Comparison of ENCODE assay signal across 9 cellular contexts in genomic region chr14:69247691-69248440, GRCh38. TPM values are rescaled to one million over a fixed set of nuclear protein-coding genes. Genes with fewer than 3 reads are reported as not detected.
A peak's percentile ranks its signal among the peaks of the same experiment; 100 is the strongest.
DNase-seq lines count a peak whose midpoint lies in the region; ATAC-seq and TF ChIP-seq lines count a peak whose summit lies in the region.
"Had no signal": no experiment of that assay in that cellular context is flagged by ENCODE, and none has a peak within 500 bp of the region (broad histone marks: within the 10 kb centered on the region; RNA-seq: fewer than 3 reads in every experiment).

No MANE protein-coding gene starts in this region.

- POLR2A ChIA-PET in activated CD8-positive, alpha-beta T cell treated with anti-CD3 and anti-CD28 coated beads for 36 hours (lab: Charles Lee), result interaction anchor here (1.0 kb wide), 1 partner anchor 63 kb away, joined by 3 read pairs; no protein-coding TSS in a partner anchor
- POLR2A ChIA-PET in activated CD8-positive, alpha-beta T cell treated with anti-CD3 and anti-CD28 coated beads, Interleukin-2, amount 10 ng/mL, durations not matched to agents 7 days and 5 days (lab: Charles Lee), result no interaction called here

- H3K36me3 ChIP-seq in vagina (no peaks in the 10 kb centered on the region), SJCRH30 (no peaks in the 10 kb centered on the region)

- CTCF ChIA-PET in activated CD8-positive, alpha-beta T cell treated with anti-CD3 and anti-CD28 coated beads for 36 hours (lab: Charles Lee), result interaction anchor here (1.0 to 2.2 kb wide), 2 partner anchors 119 to 227 kb away, joined by 4 read pairs; no protein-coding TSS in a partner anchor
- CTCF ChIA-PET in activated CD8-positive, alpha-beta T cell treated with anti-CD3 and anti-CD28 coated beads, Interleukin-2, amount 10 ng/mL, durations not matched to agents 7 days and 5 days (lab: Charles Lee), result interaction anchor here (1.0 to 3.8 kb wide), 6 partner anchors 15 to 459 kb away, joined by 3 to 16 read pairs (median 4); partner anchors contain the start of gene CCDC177

- no peaks in the 10 kb centered on the region for H3K9me3 Mint-ChIP-seq in activated CD8-positive, alpha-beta T cell treated with anti-CD3 and anti-CD28 coated beads for 36 hours
- no peaks in the 10 kb centered on the region for H3K9me3 Mint-ChIP-seq in activated CD8-positive, alpha-beta T cell treated with anti-CD3 and anti-CD28 coated beads, Interleukin-2, amount 10 ng/mL, durations not matched to agents 7 days and 5 days (ENCODE audit: insufficient read depth)

- no peak overlapping the region for H3K27ac Mint-ChIP-seq in activated CD8-positive, alpha-beta T cell treated with anti-CD3 and anti-CD28 coated beads for 36 hours
- H3K27ac Mint-ChIP-seq in activated CD8-positive, alpha-beta T cell treated with anti-CD3 and anti-CD28 coated beads, Interleukin-2, amount 10 ng/mL, durations not matched to agents 7 days and 5 days, result no peak overlapping the region

- no peak for DNase-seq in activated CD8-positive, alpha-beta T cell treated with anti-CD3 and anti-CD28 coated beads for 36 hours
- no peak for DNase-seq in activated CD8-positive, alpha-beta T cell treated with anti-CD3 and anti-CD28 coated beads, Interleukin-2, amount 10 ng/mL, durations not matched to agents 7 days and 5 days
- DNase-seq in cardiac fibroblast (ENCODE audit: low read depth in 2 of 2) (peak; percentile 77 to 83), mucosa of gallbladder (ENCODE audit: low spot score) (peak; percentile 74), vagina (ENCODE audit: extremely low spot score in 2 of 2) (peak in 1 of 2 donors; percentile 95), SJCRH30 (no peak), germinal center (ENCODE audit: low spot score) (no peak), NCI-H748 (lab: John Stamatoyannopoulos, UW; ENCODE audit: unreplicated experiment) (no peak)
- DNase-seq: stimulated activated naive CD8-positive, alpha-beta T cell treated with anti-CD3 and anti-CD28 coated beads, Interleukin-15, Interleukin-2, amounts not matched to agents 100 U/mL and 50 U/mL, for 24 hours had no signal

- TF ChIP-seq POLR2A in vagina (IDR thresholded peaks at IDR 0.05), result no peak

- peaks cover 6% of the 10 kb centered on the region for H3K4me1 ChIP-seq in vagina
- peaks cover 7% of the 10 kb centered on the region for H3K4me1 ChIP-seq in SJCRH30

- H3K4me3 Mint-ChIP-seq in activated CD8-positive, alpha-beta T cell treated with anti-CD3 and anti-CD28 coated beads for 36 hours, result no peak overlapping the region
- no peak overlapping the region for H3K4me3 Mint-ChIP-seq in activated CD8-positive, alpha-beta T cell treated with anti-CD3 and anti-CD28 coated beads, Interleukin-2, amount 10 ng/mL, durations not matched to agents 7 days and 5 days

- no peaks in the 10 kb centered on the region for H3K4me1 Mint-ChIP-seq in activated CD8-positive, alpha-beta T cell treated with anti-CD3 and anti-CD28 coated beads for 36 hours (ENCODE audit: low read depth)
- no peaks in the 10 kb centered on the region for H3K4me1 Mint-ChIP-seq in activated CD8-positive, alpha-beta T cell treated with anti-CD3 and anti-CD28 coated beads, Interleukin-2, amount 10 ng/mL, durations not matched to agents 7 days and 5 days (ENCODE audit: low read depth)

- H3K4me3 ChIP-seq in cardiac fibroblast (replicated peaks in 1 of 2; ENCODE audit: low read depth in 2 of 2, low read length in 2 of 2) (no peak overlapping the region), vagina (no peak overlapping the region), SJCRH30 (no peak overlapping the region)

- TF ChIP-seq CTCF in activated CD8-positive, alpha-beta T cell treated with anti-CD3 and anti-CD28 coated beads for 36 hours (IDR thresholded peaks at IDR 0.05), result peak; percentile 30
- TF ChIP-seq CTCF in cardiac fibroblast (IDR thresholded peaks at IDR 0.05; ENCODE audit: low read depth, low read length), result peak; percentile 41
- TF ChIP-seq CTCF in vagina (IDR thresholded peaks at IDR 0.05), result peak in 1 of 3 experiments; percentile 58

- H3K27me3 ChIP-seq in vagina, result no peaks in the 10 kb centered on the region
- no peaks in the 10 kb centered on the region for H3K27me3 ChIP-seq in SJCRH30

- intact Hi-C loops in activated CD8-positive, alpha-beta T cell treated with anti-CD3 and anti-CD28 coated beads for 36 hours (cut with micrococcal nuclease), result no loop called here
- intact Hi-C loops in vagina (cut with DNase I), result loop anchor here (10.0 kb wide), 2 partner anchors 117 to 217 kb away; no protein-coding TSS in a partner anchor

- H3K36me3 Mint-ChIP-seq in activated CD8-positive, alpha-beta T cell treated with anti-CD3 and anti-CD28 coated beads for 36 hours (ENCODE audit: low read depth), result no peaks in the 10 kb centered on the region
- no peaks in the 10 kb centered on the region for H3K36me3 Mint-ChIP-seq in activated CD8-positive, alpha-beta T cell treated with anti-CD3 and anti-CD28 coated beads, Interleukin-2, amount 10 ng/mL, durations not matched to agents 7 days and 5 days (ENCODE audit: low read depth)

- no peaks in the 10 kb centered on the region for H3K27me3 Mint-ChIP-seq in activated CD8-positive, alpha-beta T cell treated with anti-CD3 and anti-CD28 coated beads for 36 hours
- H3K27me3 Mint-ChIP-seq in activated CD8-positive, alpha-beta T cell treated with anti-CD3 and anti-CD28 coated beads, Interleukin-2, amount 10 ng/mL, durations not matched to agents 7 days and 5 days (ENCODE audit: low read depth), result peaks cover 19% of the 10 kb centered on the region

- ATAC-seq in activated CD8-positive, alpha-beta T cell treated with anti-CD3 and anti-CD28 coated beads for 36 hours, result no peak
- no peak for ATAC-seq in activated CD8-positive, alpha-beta T cell treated with anti-CD3 and anti-CD28 coated beads, Interleukin-2, amount 10 ng/mL, durations not matched to agents 7 days and 5 days
- ATAC-seq: stimulated activated naive CD8-positive, alpha-beta T cell treated with anti-CD3 and anti-CD28 coated beads, Interleukin-15, Interleukin-2, amounts not matched to agents 100 U/mL and 50 U/mL, for 24 hours had no signal

- H3K27ac ChIP-seq in vagina, result peak overlapping the region; percentile 60
- H3K27ac ChIP-seq in SJCRH30, result no peak overlapping the region

- H3K9me3 ChIP-seq in vagina (no peaks in the 10 kb centered on the region), SJCRH30 (replicated peaks) (no peaks in the 10 kb centered on the region)

RNA-seq across cellular contexts. Expression of gene GALNT16, which starts 12.1 kb away (rescaled TPM):
- not detected for total RNA-seq in activated CD8-positive, alpha-beta T cell treated with anti-CD3 and anti-CD28 coated beads for 36 hours
- not detected for total RNA-seq in activated CD8-positive, alpha-beta T cell treated with anti-CD3 and anti-CD28 coated beads, Interleukin-2, amount 10 ng/mL, durations not matched to agents 7 days and 5 days
- 4.1 TPM for total RNA-seq in mucosa of gallbladder
- 5.2 TPM for total RNA-seq in vagina
- total RNA-seq in SJCRH30 (2014; rRNA removed; shearing (Covaris generic)), result 6.8 and 8.6 TPM in 2 replicates

RNA-seq across cellular contexts. Expression of gene EXD2, which starts 56.6 kb away (rescaled TPM):
- 10 to 100 TPM in 1 of 2 experiments, 1 to 10 TPM in 1; 9.4 to 10.7 TPM for total RNA-seq in activated CD8-positive, alpha-beta T cell treated with anti-CD3 and anti-CD28 coated beads for 36 hours
- 1 to 10 TPM; 3.4 to 4.2 TPM for total RNA-seq in activated CD8-positive, alpha-beta T cell treated with anti-CD3 and anti-CD28 coated beads, Interleukin-2, amount 10 ng/mL, durations not matched to agents 7 days and 5 days
- total RNA-seq in mucosa of gallbladder (31.0 TPM), vagina (14.5 TPM)
- 9.8 and 10.0 TPM in 2 replicates for total RNA-seq in SJCRH30 (2014; rRNA removed; shearing (Covaris generic))

Comparison
In these comparisons a context has a peak if more than half of its experiments do, and no peak if none do; other contexts are left out.
1. DNase-seq: peak in cardiac fibroblast (2 of 2) and mucosa of gallbladder (single experiment); none in activated CD8-positive, alpha-beta T cell treated with anti-CD3 and anti-CD28 coated beads for 36 hours (single experiment), activated CD8-positive, alpha-beta T cell treated with anti-CD3 and anti-CD28 coated beads, Interleukin-2, amount 10 ng/mL, durations not matched to agents 7 days and 5 days (single experiment), SJCRH30 (0 of 2), germinal center (single experiment) and NCI-H748 (single experiment).